In genomic region chr12:20602671-20603402, GRCh38 we compare ENCODE assay signal across 15 cellular contexts.
DNase-seq lines count a peak whose midpoint lies in the region; ATAC-seq and TF ChIP-seq lines count a peak whose summit lies in the region.
"Had no signal": no experiment of that assay in that cellular context is flagged by ENCODE, and none has a peak within 500 bp of the region (broad histone marks: within the 10 kb centered on the region; RNA-seq: fewer than 3 reads in every experiment).

No MANE protein-coding gene starts in this region.

- H3K36me3 ChIP-seq in sigmoid colon, result no peaks in the 10 kb centered on the region
- H3K36me3 ChIP-seq: ovary had no signal

- no peaks in the 10 kb centered on the region for H3K9me3 Mint-ChIP-seq in CD14-positive monocyte
- H3K9me3 Mint-ChIP-seq in stimulated activated naive CD8-positive, alpha-beta T cell treated with anti-CD3 and anti-CD28 coated beads, Interleukin-15, amount 100 ng/mL, for 72 hours, result no peaks in the 10 kb centered on the region
- H3K9me3 Mint-ChIP-seq: CD8-positive, alpha-beta T cell had no signal

- H3K27ac ChIP-seq in sigmoid colon, result peak overlapping the region; percentile 49 to 80 (median 69)
- H3K27ac ChIP-seq: ovary had no signal

- no peaks in the 10 kb centered on the region for H3K27me3 Mint-ChIP-seq in CD14-positive monocyte (ENCODE audit: low read depth in 3 of 3)
- H3K27me3 Mint-ChIP-seq in stimulated activated naive CD8-positive, alpha-beta T cell treated with anti-CD3 and anti-CD28 coated beads, Interleukin-15, amount 100 ng/mL, for 72 hours, result no peaks in the 10 kb centered on the region

- peaks cover 0 to 49% (median 20%) of the 10 kb centered on the region in 4 donors for H3K4me1 ChIP-seq in sigmoid colon

- H3K4me3 Mint-ChIP-seq in CD14-positive monocyte, result no peak overlapping the region
- H3K4me3 Mint-ChIP-seq in stimulated activated naive CD8-positive, alpha-beta T cell treated with anti-CD3 and anti-CD28 coated beads, Interleukin-15, amount 100 ng/mL, for 72 hours, result no peak overlapping the region
- H3K4me3 Mint-ChIP-seq: CD8-positive, alpha-beta T cell; T-helper 17 cell had no signal

- peak; percentile 26 for DNase-seq in GM03348 (ENCODE audit: low spot score)
- peak; percentile 81 for DNase-seq in astrocyte of the cerebellum (ENCODE audit: low read depth)
- no peak for DNase-seq in left ventricle myocardium superior
- no peak for DNase-seq in sigmoid colon
- no peak for DNase-seq in left colon
- DNase-seq in CD14-positive monocyte (ENCODE audit: low spot score), result no peak
- DNase-seq in stimulated activated naive CD8-positive, alpha-beta T cell treated with anti-CD3 and anti-CD28 coated beads, Interleukin-15, amount 100 ng/mL, for 72 hours, result no peak
- DNase-seq: activated effector memory CD4-positive, alpha-beta T cell treated with anti-CD3 and anti-CD28 coated beads, Interleukin-2, amount 50 U/mL, for 16 hours; CD8-positive, alpha-beta T cell; GF-D8; ovary; stimulated activated CD4-positive, alpha-beta T cell treated with anti-CD3 and anti-CD28 coated beads, Interleukin-4, amount 100 ng/mL, for 1 hour; stimulated activated naive CD4-positive, alpha-beta T cell; T-helper 17 cell had no signal

- H3K4me3 ChIP-seq in astrocyte of the cerebellum (ENCODE audit: low read depth, low read length), result no peak overlapping the region
- no peak overlapping the region for H3K4me3 ChIP-seq in sigmoid colon
- H3K4me3 ChIP-seq: ovary had no signal

- TF ChIP-seq POLR2A in sigmoid colon (IDR thresholded peaks at IDR 0.05), result no peak

- no peaks in the 10 kb centered on the region for H3K9me3 ChIP-seq in sigmoid colon
- H3K9me3 ChIP-seq: ovary had no signal

- intact Hi-C loops in left ventricle myocardium superior (cut with micrococcal nuclease) (no loop called here), sigmoid colon (cut with DNase I) (loop anchor here (2.0 to 10.0 kb wide), 5 partner anchors 138 to 861 kb away; partner anchors contain the start of gene PDE3A), left colon (cut with DNase I, micrococcal nuclease) (no loop called here), CD14-positive monocyte (cut with micrococcal nuclease) (no loop called here)

- no peaks in the 10 kb centered on the region for H3K36me3 Mint-ChIP-seq in CD14-positive monocyte
- H3K36me3 Mint-ChIP-seq: CD8-positive, alpha-beta T cell had no signal

- H3K27ac Mint-ChIP-seq in CD14-positive monocyte, result no peak overlapping the region
- no peak overlapping the region for H3K27ac Mint-ChIP-seq in stimulated activated naive CD8-positive, alpha-beta T cell treated with anti-CD3 and anti-CD28 coated beads, Interleukin-15, amount 100 ng/mL, for 72 hours
- H3K27ac Mint-ChIP-seq: CD8-positive, alpha-beta T cell; T-helper 17 cell had no signal

- no peaks in the 10 kb centered on the region for H3K27me3 ChIP-seq in sigmoid colon
- H3K27me3 ChIP-seq: ovary had no signal

- peak; percentile 44 for ATAC-seq in left ventricle myocardium superior
- no peak for ATAC-seq in left colon
- no peak for ATAC-seq in GM19467 (IDR thresholded peaks at IDR 0.05; ENCODE audit: unreplicated experiment)
- no peak for ATAC-seq in stimulated activated naive CD8-positive, alpha-beta T cell treated with anti-CD3 and anti-CD28 coated beads, Interleukin-15, amount 100 ng/mL, for 72 hours
- ATAC-seq: CD8-positive, alpha-beta T cell; T-helper 17 cell had no signal

- no peak for TF ChIP-seq CTCF in astrocyte of the cerebellum (IDR thresholded peaks at IDR 0.05; ENCODE audit: low read depth, low read length, missing control alignments)
- TF ChIP-seq CTCF in sigmoid colon (IDR thresholded peaks at IDR 0.05), result no peak
- no peak for TF ChIP-seq CTCF in CD14-positive monocyte (IDR thresholded peaks at IDR 0.05)

- peak in 1 of 4 donors; percentile 4 for TF ChIP-seq EP300 in sigmoid colon (IDR thresholded peaks at IDR 0.05)

- whole genome bisulfite sequencing in sigmoid colon, 2 donors, result 63 to 64% methylated on average over 4 of the region's 4 CpGs

- H3K4me1 Mint-ChIP-seq in CD14-positive monocyte, result no peaks in the 10 kb centered on the region
- no peaks in the 10 kb centered on the region for H3K4me1 Mint-ChIP-seq in stimulated activated naive CD8-positive, alpha-beta T cell treated with anti-CD3 and anti-CD28 coated beads, Interleukin-15, amount 100 ng/mL, for 72 hours
- H3K4me1 Mint-ChIP-seq: T-helper 17 cell had no signal

- in situ Hi-C loops in astrocyte of the cerebellum (cut with HindIII; ENCODE audit: low sequenced_read_pairs), result no loop called here

Comparison
In these comparisons a context has a peak if more than half of its experiments do, and no peak if none do; other contexts are left out.
1. DNase-seq: peak in GM03348 (single experiment) and astrocyte of the cerebellum (single experiment); none in left ventricle myocardium superior (single experiment), sigmoid colon (single experiment), left colon (0 of 2), CD14-positive monocyte (single experiment) and stimulated activated naive CD8-positive, alpha-beta T cell treated with anti-CD3 and anti-CD28 coated beads, Interleukin-15, amount 100 ng/mL, for 72 hours (0 of 2).